ENCODE assay signal across 17 cellular contexts in genomic region chr7:2028733-2029132, GRCh38.
A peak's percentile ranks its signal among the peaks of the same experiment; 100 is the strongest.
DNase-seq lines count a peak whose midpoint lies in the region; ATAC-seq, FAIRE-seq and TF ChIP-seq lines count a peak whose summit lies in the region.
"Had no signal": no experiment of that assay in that cellular context is flagged by ENCODE, and none has a peak within 500 bp of the region (broad histone marks: within the 10 kb centered on the region; RNA-seq: fewer than 3 reads in every experiment).

No MANE protein-coding gene starts in this region.

- WGBS in A549 (ENCODE audit: missing lambda C conversion rate): 81% methylated on average over 7 of the region's 7 CpGs
- 91 to 98% (median 95%) methylated on average over 7 of the region's 7 CpGs for WGBS in spleen, 5 donors

- TF ChIP-seq RAD21 in A549 (conservative IDR thresholded peaks at IDR 0.05 in 1 of 2, IDR thresholded peaks at IDR 0.05 in 1 of 2): no peak

- no peak for TF ChIP-seq EP300 in A549 (IDR thresholded peaks at IDR 0.05)

- BruUV-seq in Caco-2 (replicated peaks; lab: Mats Ljungman, UMichigan): no TSS peak

- no peak overlapping the region for H3K4me3 Mint-ChIP-seq in Caco-2 (ENCODE audit: unreplicated experiment)
- H3K4me3 Mint-ChIP-seq in chondrocyte (ENCODE audit: unreplicated experiment): no peak overlapping the region
- H3K4me3 Mint-ChIP-seq: B cell had no signal

- H3K27me3 ChIP-seq in Caco-2 (replicated peaks; ENCODE audit: control insufficient read depth, insufficient read depth, low read length): no peaks in the 10 kb centered on the region
- no peaks in the 10 kb centered on the region for H3K27me3 ChIP-seq in spleen (replicated peaks in 1 of 7)

- intact Hi-C loops in Caco-2 (cut with micrococcal nuclease; ENCODE audit: unreplicated experiment) (no loop called here), spleen (cut with DNase I; ENCODE audit: low total_unique reads) (no loop called here)

- no peaks in the 10 kb centered on the region for H3K36me3 ChIP-seq in Caco-2 (ENCODE audit: control insufficient read depth, insufficient read depth, low read length)
- H3K36me3 ChIP-seq in spleen: no peaks in the 10 kb centered on the region

- no peak for TF ChIP-seq CTCF in A549 (IDR thresholded peaks at IDR 0.05)
- no peak for TF ChIP-seq CTCF in Caco-2 (IDR thresholded peaks at IDR 0.05; ENCODE audit: insufficient read depth in 1 of 2, low read depth in 1 of 2, low read length in 1 of 2, severe bottlenecking in 1 of 2, unreplicated experiment in 1 of 2)
- TF ChIP-seq CTCF in chondrocyte (IDR thresholded peaks at IDR 0.05): no peak
- no peak for TF ChIP-seq CTCF in spleen (IDR thresholded peaks at IDR 0.05 in 8 of 11, conservative IDR thresholded peaks at IDR 0.05 in 3 of 11)

- DNase-seq in A549 (ENCODE audit: low read depth in 1 of 2, low spot score in 1 of 2) (peak in 1 of 2 experiments; percentile 33), Caco-2 (peak in 1 of 2 experiments; percentile 12), chondrocyte (ENCODE audit: low spot score) (peak; percentile 10), spleen (peak; percentile 28), NCI-H82 (lab: John Stamatoyannopoulos, UW) (no peak)
- no peak for DNase-seq in stimulated activated naive CD8-positive, alpha-beta T cell treated with anti-CD3 and anti-CD28 coated beads, Interleukin-15, Interleukin-2, amounts not matched to agents 100 U/mL and 50 U/mL, for 24 hours
- DNase-seq: DMS 273 treated with DMSO at 0.1 percent for 48 hours, DND-41, KBM-7, NCI-H1105, NCI-H2081 treated with DMSO at 0.1 percent for 48 hours, NCI-H510A, NCI-H748 treated with DMSO at 0.1 percent for 48 hours, SIG-M5 had no signal

- no peak overlapping the region for H3K4me2 ChIP-seq in A549

- H3K4me1 Mint-ChIP-seq in Caco-2 (ENCODE audit: low read depth, unreplicated experiment): peaks cover 19% of the 10 kb centered on the region
- H3K4me1 Mint-ChIP-seq in chondrocyte (ENCODE audit: low read depth): peaks cover 10% of the 10 kb centered on the region

- POLR2A ChIA-PET in A549 (lab: Yijun Ruan, JAX): no interaction called here
- POLR2A ChIA-PET in Caco-2 (lab: Charles Lee): no interaction called here

- H3K4me1 ChIP-seq in A549 (no peaks in the 10 kb centered on the region), Caco-2 (peaks cover 12% of the 10 kb centered on the region; the same call in 1 of the 2 replicates), spleen (peaks cover 10 to 37% (median 21%) of the 10 kb centered on the region in 6 donors)

- H3K4me3 ChIP-seq in A549 (no peak overlapping the region), Caco-2 (ENCODE audit: low read depth, low read length) (no peak overlapping the region), spleen (no peak overlapping the region)

- CTCF ChIA-PET in A549 (lab: Yijun Ruan, JAX) (interaction anchor here (0.9 to 1.4 kb wide), 2 partner anchors 12 to 16 kb away, joined by 3 to 4 read pairs; no protein-coding TSS in a partner anchor), Caco-2 (lab: Charles Lee) (no interaction called here)

- no peak for FAIRE-seq in A549 (lab: Jason Lieb, UNC)
- FAIRE-seq: H54 had no signal

- H3K27ac Mint-ChIP-seq in Caco-2 (ENCODE audit: unreplicated experiment) (peak overlapping the region; percentile 71), chondrocyte (ENCODE audit: unreplicated experiment) (no peak overlapping the region)
- H3K27ac Mint-ChIP-seq: B cell had no signal

- H3K27ac ChIP-seq in A549 (no peak overlapping the region), spleen (no peak overlapping the region)

- H3K9me3 Mint-ChIP-seq in Caco-2 (ENCODE audit: unreplicated experiment) (peaks cover 60% of the 10 kb centered on the region), chondrocyte (ENCODE audit: low read depth) (peaks cover 49% of the 10 kb centered on the region)

- H3K36me3 Mint-ChIP-seq in Caco-2 (ENCODE audit: insufficient read depth, unreplicated experiment) (peaks cover 45% of the 10 kb centered on the region), chondrocyte (ENCODE audit: low read depth) (peaks cover 36% of the 10 kb centered on the region)

- no peak for ATAC-seq in A549
- no peak for ATAC-seq in stimulated activated naive CD8-positive, alpha-beta T cell treated with anti-CD3 and anti-CD28 coated beads, Interleukin-15, Interleukin-2, amounts not matched to agents 100 U/mL and 50 U/mL, for 24 hours
- ATAC-seq in HG02759 (IDR thresholded peaks at IDR 0.05; ENCODE audit: unreplicated experiment): no peak

- peaks cover 42% of the 10 kb centered on the region for H3K9me3 ChIP-seq in A549
- peaks cover 29% of the 10 kb centered on the region for H3K9me3 ChIP-seq in Caco-2
- H3K9me3 ChIP-seq in spleen: peaks cover 0 to 54% (median 40%) of the 10 kb centered on the region in 8 donors

- TF ChIP-seq POLR2A in A549 (IDR thresholded peaks at IDR 0.05; ENCODE audit: low read length): no peak
- TF ChIP-seq POLR2A in spleen (IDR thresholded peaks at IDR 0.05): no peak

- no peaks in the 10 kb centered on the region for H3K27me3 Mint-ChIP-seq in Caco-2 (ENCODE audit: insufficient read depth, unreplicated experiment)
- no peaks in the 10 kb centered on the region for H3K27me3 Mint-ChIP-seq in chondrocyte (ENCODE audit: low read depth)
- H3K27me3 Mint-ChIP-seq: B cell had no signal

TF ChIP-seq in A549, 52 proteins besides CTCF, POLR2A, EP300 and RAD21:
- TF ChIP-seq RARB (CRISPR knock-in tag; IDR thresholded peaks at IDR 0.05) (no peak), RCOR1 (IDR thresholded peaks at IDR 0.05; ENCODE audit: low read depth, low read length) (no peak), MAZ (IDR thresholded peaks at IDR 0.05; ENCODE audit: borderline replicate concordance, low read depth, low read length) (no peak), EHF (CRISPR knock-in tag; IDR thresholded peaks at IDR 0.05) (no peak), HOXB5 (CRISPR knock-in tag; IDR thresholded peaks at IDR 0.05) (no peak), NR3C1 (IDR thresholded peaks at IDR 0.05) (no peak), RNF2 (IDR thresholded peaks at IDR 0.05; ENCODE audit: borderline replicate concordance, low read depth) (no peak), HES2 (IDR thresholded peaks at IDR 0.05) (peak; percentile 20; the same call in 1 of the 2 replicates), MAX (IDR thresholded peaks at IDR 0.05) (no peak), HOXB13 (CRISPR knock-in tag; IDR thresholded peaks at IDR 0.05; ENCODE audit: low read depth) (no peak), RFX5 (IDR thresholded peaks at IDR 0.05) (no peak), TFCP2L1 (CRISPR knock-in tag; IDR thresholded peaks at IDR 0.05) (no peak), HDAC2 (IDR thresholded peaks at IDR 0.05) (peak; percentile 37; the same call in 1 of the 2 replicates), HMGXB4 (CRISPR knock-in tag; IDR thresholded peaks at IDR 0.05; ENCODE audit: borderline replicate concordance) (no peak), FOXS1 (CRISPR knock-in tag; IDR thresholded peaks at IDR 0.05) (no peak), FOSL2 (IDR thresholded peaks at IDR 0.05) (no peak), FOSL2 (CRISPR knock-in tag; IDR thresholded peaks at IDR 0.05) (no peak), CEBPB (IDR thresholded peaks at IDR 0.05) (no peak), HOXA7 (CRISPR knock-in tag; IDR thresholded peaks at IDR 0.05) (no peak), POLR2AphosphoS2 (conservative IDR thresholded peaks at IDR 0.05; ENCODE audit: low read length) (no peak), ELK1 (IDR thresholded peaks at IDR 0.05; ENCODE audit: low read depth, low read length) (no peak), KDM1A (IDR thresholded peaks at IDR 0.05; ENCODE audit: low read depth) (peak; percentile 13; the same call in 1 of the 2 replicates), JUN (IDR thresholded peaks at IDR 0.05) (no peak), MAFK (IDR thresholded peaks at IDR 0.05; ENCODE audit: partially characterized antibody) (no peak)
- TF ChIP-seq, protein P1, sequence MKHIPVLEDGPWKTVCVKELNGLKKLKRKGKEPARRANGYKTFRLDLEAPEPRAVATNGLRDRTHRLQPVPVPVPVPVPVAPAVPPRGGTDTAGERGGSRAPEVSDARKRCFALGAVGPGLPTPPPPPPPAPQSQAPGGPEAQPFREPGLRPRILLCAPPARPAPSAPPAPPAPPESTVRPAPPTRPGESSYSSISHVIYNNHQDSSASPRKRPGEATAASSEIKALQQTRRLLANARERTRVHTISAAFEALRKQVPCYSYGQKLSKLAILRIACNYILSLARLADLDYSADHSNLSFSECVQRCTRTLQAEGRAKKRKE (CRISPR knock-in tag; IDR thresholded peaks at IDR 0.05; ENCODE audit: low read depth): no peak
TF ChIP-seq in A549: peak in this region for 3.

Comparison
In these comparisons a context has a peak if more than half of its experiments do, and no peak if none do; other contexts are left out.
1. DNase-seq: peak in chondrocyte (single experiment) and spleen (single experiment); none in stimulated activated naive CD8-positive, alpha-beta T cell treated with anti-CD3 and anti-CD28 coated beads, Interleukin-15, Interleukin-2, amounts not matched to agents 100 U/mL and 50 U/mL, for 24 hours (single experiment) and NCI-H82 (single experiment).